ENCODE assay signal across 1 cellular context in genomic region chr1:104172243-104172681, GRCh38.
TF ChIP-seq lines count a peak whose summit lies in the region.

No MANE protein-coding gene starts in this region.

TF ChIP-seq in H1, 55 proteins besides CTCF, POLR2A, EP300 and RAD21 (continued from another document):
- TF ChIP-seq CTBP2 (IDR thresholded peaks at IDR 0.05; ENCODE audit: borderline replicate concordance, insufficient read depth, insufficient read length, low read length), result no peak
- TF ChIP-seq SP4 (IDR thresholded peaks at IDR 0.05; ENCODE audit: low read length), result no peak
